20 cellular contexts compared by ENCODE assay signal in genomic region chr20:61538481-61539265, GRCh38.
DNase-seq lines count a peak whose midpoint lies in the region; ATAC-seq, FAIRE-seq and TF ChIP-seq lines count a peak whose summit lies in the region.
"Had no signal": no experiment of that assay in that cellular context is flagged by ENCODE, and none has a peak within 500 bp of the region (broad histone marks: within the 10 kb centered on the region; RNA-seq: fewer than 3 reads in every experiment).

No MANE protein-coding gene starts in this region.

- TF ChIP-seq POLR2A in HepG2 (IDR thresholded peaks at IDR 0.05; ENCODE audit: insufficient read depth in 1 of 2, low read depth in 2 of 2, low read length in 2 of 2): no peak

- H3K9ac ChIP-seq in BLaER1 (no peak overlapping the region), HepG2 (ENCODE audit: insufficient read depth, low read depth, low read length) (no peak overlapping the region), mesenchymal stem cell (ENCODE audit: low read length) (no peak overlapping the region)
- H3K9ac ChIP-seq: GM23248 had no signal

- H3K23ac ChIP-seq in mesenchymal stem cell (ENCODE audit: low read length in 2 of 2): no peak overlapping the region

- peak overlapping the region in 1 of 2 experiments; percentile 21 for H3K14ac ChIP-seq in mesenchymal stem cell (ENCODE audit: low read length in 2 of 2)

- H4K91ac ChIP-seq in mesenchymal stem cell (ENCODE audit: low read length): no peak overlapping the region

- 18% methylated on average over 12 of the region's 17 CpGs for WGBS in HepG2 (ENCODE audit: low lambda C conversion rate)
- 91% methylated on average over 17 of the region's 17 CpGs for WGBS in mesenchymal stem cell

- BruUV-seq in HepG2 (replicated peaks; lab: Mats Ljungman, UMichigan): no TSS peak

- no peak overlapping the region for H4K8ac ChIP-seq in mesenchymal stem cell (ENCODE audit: low read length)

- H3K79me2 ChIP-seq in HepG2 (ENCODE audit: insufficient read depth, low read length): no peaks in the 10 kb centered on the region
- H3K79me2 ChIP-seq in osteoblast (ENCODE audit: insufficient read depth, low read length): no peaks in the 10 kb centered on the region

- H3K4me1 ChIP-seq in BLaER1 (peaks cover 29% of the 10 kb centered on the region), RWPE2 (ENCODE audit: insufficient read depth, poor library complexity, severe bottlenecking) (no peaks in the 10 kb centered on the region), HepG2 (ENCODE audit: insufficient read depth, low read length) (no peaks in the 10 kb centered on the region), osteoblast (ENCODE audit: insufficient read depth, low read length) (no peaks in the 10 kb centered on the region), mesenchymal stem cell (ENCODE audit: control insufficient read depth, insufficient read depth, low read depth, low read length) (no peaks in the 10 kb centered on the region)
- H3K4me1 ChIP-seq: Caco-2 had no signal

- no peak overlapping the region for H2BK12ac ChIP-seq in mesenchymal stem cell (ENCODE audit: low read length in 2 of 2)

- H3K9me3 ChIP-seq in BLaER1 (no peaks in the 10 kb centered on the region), RWPE2 (ENCODE audit: severe bottlenecking) (no peaks in the 10 kb centered on the region), HepG2 (ENCODE audit: low read length) (no peaks in the 10 kb centered on the region), osteoblast (ENCODE audit: low read depth, low read length) (no peaks in the 10 kb centered on the region), mesenchymal stem cell (ENCODE audit: control insufficient read depth, low read length) (no peaks in the 10 kb centered on the region)
- H3K9me3 ChIP-seq: Caco-2 had no signal

- TF ChIP-seq EP300 in HepG2 (IDR thresholded peaks at IDR 0.05; ENCODE audit: low read depth in 2 of 2, low read length in 2 of 2) (no peak), HepG2 (CRISPR knock-in tag; IDR thresholded peaks at IDR 0.05; ENCODE audit: borderline replicate concordance) (no peak)

- no peak for TF ChIP-seq RAD21 in HepG2 (CRISPR knock-in tag; IDR thresholded peaks at IDR 0.05)

- POLR2A ChIA-PET in HepG2 (lab: Yijun Ruan, JAX): no interaction called here

- no peak; the same call in 2 of the 3 replicates for ATAC-seq in RWPE2 (ENCODE audit: low read depth)
- ATAC-seq in HepG2: no peak
- no peak for ATAC-seq in GM21526 (IDR thresholded peaks at IDR 0.05; ENCODE audit: low FRiP score, unreplicated experiment)

- no peak overlapping the region for H2AK5ac ChIP-seq in mesenchymal stem cell (ENCODE audit: low read length, severe bottlenecking)

- H3K4me3 ChIP-seq in BLaER1 (no peak overlapping the region), RWPE2 (ENCODE audit: severe bottlenecking) (no peak overlapping the region), HepG2 (replicated peaks in 1 of 3; ENCODE audit: insufficient read depth in 1 of 3, low read depth in 2 of 3, low read length in 3 of 3) (no peak overlapping the region), osteoblast (ENCODE audit: insufficient read depth, low read length) (no peak overlapping the region), mesenchymal stem cell (ENCODE audit: insufficient read depth in 1 of 2, low read depth in 1 of 2, low read length in 2 of 2) (no peak overlapping the region)
- H3K4me3 ChIP-seq: GM23248 had no signal

- in situ Hi-C loops in HepG2 (cut with HindIII; ENCODE audit: extremely low pct_ligation_motif_present, low pct_unique_long_range_greater_than_20kb): no loop called here

- H3K4me2 ChIP-seq in BLaER1: peak overlapping the region; percentile 85
- H3K4me2 ChIP-seq in HepG2 (ENCODE audit: low read depth, low read length): no peak overlapping the region
- H3K4me2 ChIP-seq in osteoblast (ENCODE audit: insufficient read depth, low read length): no peak overlapping the region
- H3K4me2 ChIP-seq in mesenchymal stem cell (ENCODE audit: low read length, poor library complexity, severe bottlenecking): no peak overlapping the region

- H3K27ac ChIP-seq in BLaER1 (0 out of 2 replicates have a peak overlapping the region, but pooled peaks have one; percentile 38), RWPE2 (ENCODE audit: poor library complexity, severe bottlenecking) (no peak overlapping the region), HepG2 (ENCODE audit: extremely low read length, insufficient read depth, low read length) (no peak overlapping the region), osteoblast (ENCODE audit: low read depth, low read length) (no peak overlapping the region), mesenchymal stem cell (ENCODE audit: low read length, poor library complexity, severe bottlenecking) (no peak overlapping the region)
- H3K27ac ChIP-seq: GM23248 had no signal

- no peaks in the 10 kb centered on the region for H3K79me1 ChIP-seq in mesenchymal stem cell (replicated peaks; ENCODE audit: low read length, poor library complexity, severe bottlenecking)

- CTCF ChIA-PET in HepG2 (lab: Yijun Ruan, JAX; ENCODE audit: low intra/inter-chr PET ratio, low total read pairs): no interaction called here

- no peak overlapping the region for H2BK15ac ChIP-seq in mesenchymal stem cell (ENCODE audit: low read depth, poor library complexity, severe bottlenecking)

- FAIRE-seq in HepG2 (lab: Jason Lieb, UNC): no peak
- FAIRE-seq: D721Med, G401.6, GM12891, GM19239, H54, HTR-8/SVneo had no signal

- H3K27me3 ChIP-seq in BLaER1 (no peaks in the 10 kb centered on the region), RWPE2 (ENCODE audit: insufficient read depth, poor library complexity, severe bottlenecking) (no peaks in the 10 kb centered on the region), HepG2 (ENCODE audit: control insufficient read depth in 1 of 2, insufficient read depth in 2 of 2, low read length in 2 of 2) (peaks cover 17 to 87% of the 10 kb centered on the region in 2 experiments; a peak in 4 of 5 replicates), osteoblast (ENCODE audit: insufficient read depth, low read length) (no peaks in the 10 kb centered on the region), mesenchymal stem cell (ENCODE audit: control insufficient read depth in 1 of 2, insufficient read depth in 1 of 2, low read length in 2 of 2) (peaks cover 0 to 5% of the 10 kb centered on the region in 2 experiments)

- H3K4ac ChIP-seq in mesenchymal stem cell (ENCODE audit: low read depth in 1 of 2, low read length in 2 of 2): no peak overlapping the region

- H3K36me3 ChIP-seq in BLaER1 (no peaks in the 10 kb centered on the region), RWPE2 (ENCODE audit: low read depth) (no peaks in the 10 kb centered on the region), HepG2 (replicated peaks in 1 of 2; ENCODE audit: control insufficient read depth in 1 of 2, insufficient read depth in 2 of 2, low read length in 2 of 2) (no peaks in the 10 kb centered on the region), osteoblast (ENCODE audit: insufficient read depth, low read length) (no peaks in the 10 kb centered on the region), mesenchymal stem cell (ENCODE audit: control insufficient read depth in 1 of 2, insufficient read depth in 2 of 2, low read depth in 1 of 2, low read length in 2 of 2) (peaks cover 0 to 3% of the 10 kb centered on the region in 2 experiments)

- TF ChIP-seq CTCF in RWPE2 (IDR thresholded peaks at IDR 0.05; ENCODE audit: poor library complexity, severe bottlenecking) (no peak), HepG2 (CRISPR knock-in tag; IDR thresholded peaks at IDR 0.05) (no peak), osteoblast (IDR thresholded peaks at IDR 0.05; ENCODE audit: extremely low read depth, low read depth, low read length) (no peak)

- DNase-seq in RWPE2 (ENCODE audit: low spot score) (peak; percentile 79), HepG2 (ENCODE audit: low spot score) (no peak), osteoblast (ENCODE audit: insufficient read length, low spot score, missing footprints) (peak; percentile 62), NCI-H2196 treated with DMSO at 0.1 percent for 48 hours (lab: John Stamatoyannopoulos, UW; ENCODE audit: unreplicated experiment) (no peak), mesenchymal stem cell (no peak)
- DNase-seq: 8988T; C1 segment of cervical spinal cord; Caco-2; CD4-positive, alpha-beta T cell; GM23248; HCEC 1CT; HFFc6 had no signal

- H4K20me1 ChIP-seq in BLaER1 (no peaks in the 10 kb centered on the region), HepG2 (ENCODE audit: insufficient read depth, low read length) (no peaks in the 10 kb centered on the region), osteoblast (ENCODE audit: insufficient read depth, low read length) (no peaks in the 10 kb centered on the region)

- intact Hi-C loops in HepG2 (cut with micrococcal nuclease; ENCODE audit: unreplicated experiment): no loop called here

- H2AFZ ChIP-seq in HepG2 (ENCODE audit: low read length): no peak overlapping the region
- H2AFZ ChIP-seq in osteoblast (ENCODE audit: low read length): no peak overlapping the region
- H2AFZ ChIP-seq in mesenchymal stem cell (ENCODE audit: low read depth, low read length): no peak overlapping the region
- H2AFZ ChIP-seq: GM23248 had no signal

- no peak overlapping the region for H3K18ac ChIP-seq in mesenchymal stem cell (ENCODE audit: low read depth in 1 of 2, low read length in 2 of 2)

- H2BK120ac ChIP-seq in mesenchymal stem cell (ENCODE audit: low read depth, low read length): no peak overlapping the region

- H2BK5ac ChIP-seq in mesenchymal stem cell (ENCODE audit: low read depth, low read length, poor library complexity, severe bottlenecking): no peak overlapping the region

TF ChIP-seq in HepG2, 621 proteins besides CTCF, POLR2A, EP300 and RAD21:
- TF ChIP-seq RXRA (CRISPR knock-in tag; IDR thresholded peaks at IDR 0.05): no peak
- peak; percentile 85 for TF ChIP-seq MNT (IDR thresholded peaks at IDR 0.05)

Comparison
In these comparisons a context has a peak if more than half of its experiments do, and no peak if none do; other contexts are left out.
1. DNase-seq: peak in RWPE2 (single experiment) and osteoblast (single experiment); none in HepG2 (single experiment), NCI-H2196 treated with DMSO at 0.1 percent for 48 hours (single experiment) and mesenchymal stem cell (single experiment).